ENCODE assay signal across 20 cellular contexts in genomic region chr12:104339663-104340062, GRCh38. TPM values are rescaled to one million over a fixed set of nuclear protein-coding genes. Genes with fewer than 3 reads are reported as not detected.
DNase-seq lines count a peak whose midpoint lies in the region; ATAC-seq and TF ChIP-seq lines count a peak whose summit lies in the region.
"Had no signal": no experiment of that assay in that cellular context is flagged by ENCODE, and none has a peak within 500 bp of the region (broad histone marks: within the 10 kb centered on the region; RNA-seq: fewer than 3 reads in every experiment).

No MANE protein-coding gene starts in this region.

- no peak for TF ChIP-seq POLR2A in gastroesophageal sphincter (IDR thresholded peaks at IDR 0.05)
- TF ChIP-seq POLR2A in testis (IDR thresholded peaks at IDR 0.05), result no peak

- intact Hi-C loops in sciatic nerve (cut with DNase I) (no loop called here), testis (cut with DNase I; ENCODE audit: low total_unique reads) (no loop called here)

- no peak overlapping the region for H4K5ac ChIP-seq in H9 (ENCODE audit: insufficient read length, low read depth, low read length)

- H3K56ac ChIP-seq in H9 (ENCODE audit: insufficient read length, low read depth, low read length), result no peak overlapping the region

- no peak overlapping the region for H3K23ac ChIP-seq in H9 (ENCODE audit: insufficient read length, low read depth, low read length)

- no peak overlapping the region for H2BK20ac ChIP-seq in H9 (ENCODE audit: low read depth, low read length, poor library complexity, severe bottlenecking)

- no peak overlapping the region for H3K18ac ChIP-seq in H9 (ENCODE audit: insufficient read length, low read depth, low read length)

- H2BK5ac ChIP-seq in H9 (ENCODE audit: insufficient read length, low read length), result no peak overlapping the region

- H3K36me3 Mint-ChIP-seq in HFFc6 (ENCODE audit: low read depth) (peaks cover 59% of the 10 kb centered on the region), H9 (ENCODE audit: insufficient read depth in 1 of 3, low read depth in 3 of 3) (peaks cover 34 to 73% (median 52%) of the 10 kb centered on the region in 3 experiments; a peak in 6 of 7 replicates)

- H4K8ac ChIP-seq in H9 (replicated peaks; ENCODE audit: insufficient read length, low read depth, low read length), result no peak overlapping the region

- no peaks in the 10 kb centered on the region for H4K20me1 ChIP-seq in H9 (ENCODE audit: control insufficient read depth, insufficient read depth, insufficient read length)

- H2AK5ac ChIP-seq in H9 (ENCODE audit: insufficient read length, low read length), result no peak overlapping the region

- no peaks in the 10 kb centered on the region for H3K79me1 ChIP-seq in H9 (ENCODE audit: insufficient read depth, low read depth, low read length, poor library complexity, severe bottlenecking)

- H3K79me2 ChIP-seq in H9 (ENCODE audit: insufficient read depth, low read length), result no peaks in the 10 kb centered on the region

- 27 to 70% methylated on average over 2 to 3 of the region's 3 CpGs for WGBS in gastroesophageal sphincter (ENCODE audit: low coverage in 1 of 2), 2 donors
- 71 to 88% methylated on average over 3 of the region's 3 CpGs for WGBS in testis, 2 donors
- WGBS in H9 (ENCODE audit: extremely low coverage, insufficient read length, low lambda C conversion rate), result no CpG with 5 or more reads among the region's 3 CpGs

- H3K4ac ChIP-seq in H9 (ENCODE audit: low read depth, low read length), result no peak overlapping the region

- H2AFZ ChIP-seq in H9 (ENCODE audit: low read length), result no peak overlapping the region

- TF ChIP-seq EP300 in gastroesophageal sphincter (IDR thresholded peaks at IDR 0.05), result no peak

- H2BK12ac ChIP-seq in H9 (ENCODE audit: insufficient read length, low read depth, low read length), result no peak overlapping the region

- no peak overlapping the region for H3K9ac ChIP-seq in H9 (ENCODE audit: extremely low read depth, insufficient read length, low read length)

- peaks cover 7 to 44% (median 17%) of the 10 kb centered on the region in 3 donors for H3K4me1 ChIP-seq in gastroesophageal sphincter
- peaks cover 26% of the 10 kb centered on the region for H3K4me1 ChIP-seq in testis
- no peaks in the 10 kb centered on the region for H3K4me1 ChIP-seq in H9 (ENCODE audit: insufficient read depth, low read length)
- H3K4me1 ChIP-seq: colonic mucosa had no signal

- H3K36me3 ChIP-seq in gastroesophageal sphincter, result peaks cover 11 to 99% of the 10 kb centered on the region in 2 donors
- H3K36me3 ChIP-seq in testis (ENCODE audit: low read depth, missing control alignments), result no peaks in the 10 kb centered on the region
- H3K36me3 ChIP-seq: colonic mucosa, ovary had no signal

- peaks cover 52% of the 10 kb centered on the region for H3K4me1 Mint-ChIP-seq in HFFc6 (ENCODE audit: low read depth)
- peaks cover 4 to 5% of the 10 kb centered on the region in 2 experiments; a peak in 3 of 4 replicates for H3K4me1 Mint-ChIP-seq in H9

- DNase-seq in HFFc6 (no peak), astrocyte of the hippocampus (ENCODE audit: low read depth, low spot score) (peak; percentile 36), HK-2 (ENCODE audit: unreplicated experiment) (no peak), sciatic nerve (ENCODE audit: low spot score) (no peak), testis (no peak), H9 (no peak)
- DNase-seq: activated naive CD4-positive, alpha-beta T cell treated with anti-CD3 and anti-CD28 coated beads for 36 hours; activated T-cell treated with anti-CD3 and anti-CD28 coated beads, Interleukin-2, amount 50 U/mL, for 4 hours; CD4-positive, alpha-beta memory T cell; colonic mucosa; DMS53; kidney; NCI-H187 treated with DMSO at 0.1 percent for 48 hours; ovary; stimulated activated CD4-positive, alpha-beta T cell treated with anti-CD3 and anti-CD28 coated beads, Interleukin-1b, Interleukin-23, amount 100 ng/mL, for 48 hours; stimulated activated naive B cell treated with anti-CD40 and anti-IgM and Interleukin-4, amounts not matched to agents 10 μg/mL and 1 μg/mL and 100 μg/mL, for 72 hours; thyroid gland had no signal

- H3K9me3 ChIP-seq in gastroesophageal sphincter, result no peaks in the 10 kb centered on the region
- no peaks in the 10 kb centered on the region for H3K9me3 ChIP-seq in testis
- H3K9me3 ChIP-seq in H9 (ENCODE audit: control insufficient read depth, low read depth, low read length), result no peaks in the 10 kb centered on the region
- H3K9me3 ChIP-seq: ascending aorta, colonic mucosa, ovary, thyroid gland had no signal

- H2BK120ac ChIP-seq in H9 (ENCODE audit: low read depth, low read length, poor library complexity, severe bottlenecking), result no peak overlapping the region

- H3K4me3 ChIP-seq in gastroesophageal sphincter, result no peak overlapping the region
- no peak overlapping the region for H3K4me3 ChIP-seq in testis
- H3K4me3 ChIP-seq: ascending aorta, colonic mucosa, ovary, thyroid gland had no signal

- H3K27ac Mint-ChIP-seq in HFFc6 (peak overlapping the region; percentile 62), H9 (no peak overlapping the region)
- H3K27ac Mint-ChIP-seq: activated naive CD4-positive, alpha-beta T cell treated with anti-CD3 and anti-CD28 coated beads for 36 hours; stimulated activated naive B cell treated with anti-CD40 and anti-IgM and Interleukin-4, amounts not matched to agents 10 μg/mL and 1 μg/mL and 100 μg/mL, for 72 hours had no signal

- H3K27me3 ChIP-seq in gastroesophageal sphincter (no peaks in the 10 kb centered on the region), testis (no peaks in the 10 kb centered on the region), H9 (ENCODE audit: insufficient read depth, low read length) (no peaks in the 10 kb centered on the region)
- H3K27me3 ChIP-seq: ascending aorta, colonic mucosa, ovary, thyroid gland had no signal

- H3K14ac ChIP-seq in H9 (ENCODE audit: insufficient read depth, low read length), result no peak overlapping the region

- no peaks in the 10 kb centered on the region for H3K23me2 ChIP-seq in H9 (ENCODE audit: insufficient read length, low read depth, low read length, poor library complexity, severe bottlenecking)

- H3K27ac ChIP-seq in 22Rv1, result no peak overlapping the region
- H3K27ac ChIP-seq in gastroesophageal sphincter, result peak overlapping the region in 3 of 4 donors; percentile 33 to 66 (median 41)
- no peak overlapping the region for H3K27ac ChIP-seq in testis
- H3K27ac ChIP-seq in H9 (ENCODE audit: insufficient read length, low read depth, low read length), result no peak overlapping the region
- H3K27ac ChIP-seq: colonic mucosa, ovary, thyroid gland had no signal

- H3K4me3 Mint-ChIP-seq in HFFc6, result peak overlapping the region; percentile 24; the same call in 1 of the 2 replicates
- H3K4me3 Mint-ChIP-seq in H9, result no peak overlapping the region
- H3K4me3 Mint-ChIP-seq: activated naive CD4-positive, alpha-beta T cell treated with anti-CD3 and anti-CD28 coated beads for 36 hours; activated T-cell treated with anti-CD3 and anti-CD28 coated beads, Interleukin-2, amount 50 U/mL, for 4 hours; CD4-positive, alpha-beta memory T cell; stimulated activated naive B cell treated with anti-CD40 and anti-IgM and Interleukin-4, amounts not matched to agents 10 μg/mL and 1 μg/mL and 100 μg/mL, for 72 hours had no signal

- H3T11ph ChIP-seq in H9 (ENCODE audit: low read length), result no peak overlapping the region

- H3K27me3 Mint-ChIP-seq in HFFc6 (ENCODE audit: insufficient read depth) (peaks cover 70% of the 10 kb centered on the region), H9 (ENCODE audit: low read depth) (no peaks in the 10 kb centered on the region)
- H3K27me3 Mint-ChIP-seq: CD4-positive, alpha-beta memory T cell; stimulated activated naive B cell treated with anti-CD40 and anti-IgM and Interleukin-4, amounts not matched to agents 10 μg/mL and 1 μg/mL and 100 μg/mL, for 72 hours had no signal

- no peak overlapping the region for H2BK15ac ChIP-seq in H9 (ENCODE audit: low read depth, low read length)

- peak; percentile 12; the same call in 1 of the 2 replicates for TF ChIP-seq CTCF in 22Rv1 (IDR thresholded peaks at IDR 0.05)
- 0 out of 2 replicates have a peak, but pooled peaks have one; percentile 14 for TF ChIP-seq CTCF in HFFc6 (IDR thresholded peaks at IDR 0.05)
- TF ChIP-seq CTCF in gastroesophageal sphincter (IDR thresholded peaks at IDR 0.05), result no peak
- TF ChIP-seq CTCF in testis (IDR thresholded peaks at IDR 0.05), result no peak
- no peak for TF ChIP-seq CTCF in H9 (conservative IDR thresholded peaks at IDR 0.05)

- H3K4me2 ChIP-seq in H9 (ENCODE audit: insufficient read depth, insufficient read length, low read length), result no peak overlapping the region

- no peak for ATAC-seq in gastroesophageal sphincter
- ATAC-seq in sciatic nerve, result no peak
- ATAC-seq: activated T-cell treated with anti-CD3 and anti-CD28 coated beads, Interleukin-2, amount 50 U/mL, for 4 hours; stimulated activated naive B cell treated with anti-CD40 and anti-IgM and Interleukin-4, amounts not matched to agents 10 μg/mL and 1 μg/mL and 100 μg/mL, for 72 hours had no signal

- H4K91ac ChIP-seq in H9 (ENCODE audit: insufficient read length, low read depth, low read length), result no peak overlapping the region

- H3K9me3 Mint-ChIP-seq in HFFc6, result peaks cover 14% of the 10 kb centered on the region
- no peaks in the 10 kb centered on the region for H3K9me3 Mint-ChIP-seq in H9
- H3K9me3 Mint-ChIP-seq: activated naive CD4-positive, alpha-beta T cell treated with anti-CD3 and anti-CD28 coated beads for 36 hours; activated T-cell treated with anti-CD3 and anti-CD28 coated beads, Interleukin-2, amount 50 U/mL, for 4 hours; CD4-positive, alpha-beta memory T cell; stimulated activated naive B cell treated with anti-CD40 and anti-IgM and Interleukin-4, amounts not matched to agents 10 μg/mL and 1 μg/mL and 100 μg/mL, for 72 hours had no signal

RNA-seq across cellular contexts. Expression of gene EID3, which starts 36.1 kb away (rescaled TPM):
- 1 to 10 TPM; 2.2 to 4.4 (median 4.1) TPM for total RNA-seq in HFFc6 (2021; fragmentation: NEBNext Ultra II Directional; extraction: Animal tissue kit (Norgen Biotek cat#: 25700))
- 10 to 100 TPM in 3 of 4 donors, 1 to 10 TPM in 1; 6.2 to 24.9 (median 15.0) TPM for total RNA-seq in gastroesophageal sphincter
- total RNA-seq in sciatic nerve, result 8.5 TPM
- 10 to 100 TPM; 59.3 to 63.0 TPM for total RNA-seq in testis
- 139 TPM for polyA plus RNA-seq in testis (ENCODE audit: insufficient read depth, low read depth, low replicate concordance)
- total RNA-seq in H9 (2021), result 1.2 and 1.4 TPM in 2 replicates

Comparison
In these comparisons a context has a peak if more than half of its experiments do, and no peak if none do; other contexts are left out.
1. H3K27ac ChIP-seq: peak in gastroesophageal sphincter (3 of 4); none in 22Rv1 (single experiment), testis (0 of 2) and H9 (single experiment).
2. CTCF ChIP-seq: peak in 22Rv1 (single experiment) and HFFc6 (single experiment); none in gastroesophageal sphincter (0 of 4), testis (0 of 3) and H9 (single experiment).